Comparison of ENCODE assay signal across 2 cellular contexts in the genomic region with DNA sequence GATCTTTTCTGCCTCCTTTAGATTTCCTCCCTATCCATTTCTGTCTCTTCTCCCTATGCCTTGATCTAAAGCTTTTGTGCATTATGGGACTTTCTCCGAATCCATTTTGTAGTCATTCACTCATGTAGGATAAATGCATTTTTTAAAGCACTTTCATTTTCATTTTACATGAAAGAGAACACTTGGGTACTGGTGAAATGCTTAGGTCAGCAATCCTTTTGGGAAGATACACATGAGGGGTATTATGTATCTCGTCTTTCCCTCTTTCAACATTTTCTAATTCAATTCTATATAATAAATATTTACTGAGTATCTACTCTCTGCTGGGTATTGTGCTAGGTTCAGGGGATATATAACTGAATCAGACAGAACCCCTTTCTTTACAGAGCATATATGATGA.
TF ChIP-seq lines count a peak whose summit lies in the region.

No MANE protein-coding gene starts in this region.

TF ChIP-seq in IMR-90, 13 proteins besides CTCF, POLR2A, EP300 and RAD21:
- TF ChIP-seq, protein P1, sequence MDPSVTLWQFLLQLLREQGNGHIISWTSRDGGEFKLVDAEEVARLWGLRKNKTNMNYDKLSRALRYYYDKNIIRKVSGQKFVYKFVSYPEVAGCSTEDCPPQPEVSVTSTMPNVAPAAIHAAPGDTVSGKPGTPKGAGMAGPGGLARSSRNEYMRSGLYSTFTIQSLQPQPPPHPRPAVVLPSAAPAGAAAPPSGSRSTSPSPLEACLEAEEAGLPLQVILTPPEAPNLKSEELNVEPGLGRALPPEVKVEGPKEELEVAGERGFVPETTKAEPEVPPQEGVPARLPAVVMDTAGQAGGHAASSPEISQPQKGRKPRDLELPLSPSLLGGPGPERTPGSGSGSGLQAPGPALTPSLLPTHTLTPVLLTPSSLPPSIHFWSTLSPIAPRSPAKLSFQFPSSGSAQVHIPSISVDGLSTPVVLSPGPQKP (IDR thresholded peaks at IDR 0.05; ENCODE audit: borderline replicate concordance, low read depth, low read length): no peak
- TF ChIP-seq RCOR1 (IDR thresholded peaks at IDR 0.05; ENCODE audit: insufficient replicate concordance, low read length) (no peak), FOS (IDR thresholded peaks at IDR 0.05; ENCODE audit: low read depth, low read length) (no peak), MAFK (IDR thresholded peaks at IDR 0.05; ENCODE audit: low read depth, low read length) (peak; percentile 96)
TF ChIP-seq in IMR-90: peak in this region for 1.

TF ChIP-seq in H1, 55 proteins besides CTCF, POLR2A, EP300 and RAD21:
- TF ChIP-seq POU5F1 (IDR thresholded peaks at IDR 0.05; ENCODE audit: low read depth, low read length) (no peak), MAFK (IDR thresholded peaks at IDR 0.05; ENCODE audit: low read depth, low read length) (peak; percentile 81)
TF ChIP-seq in H1: peak in this region for 1.
